Comparison of ENCODE assay signal across 16 cellular contexts in the genomic region with DNA sequence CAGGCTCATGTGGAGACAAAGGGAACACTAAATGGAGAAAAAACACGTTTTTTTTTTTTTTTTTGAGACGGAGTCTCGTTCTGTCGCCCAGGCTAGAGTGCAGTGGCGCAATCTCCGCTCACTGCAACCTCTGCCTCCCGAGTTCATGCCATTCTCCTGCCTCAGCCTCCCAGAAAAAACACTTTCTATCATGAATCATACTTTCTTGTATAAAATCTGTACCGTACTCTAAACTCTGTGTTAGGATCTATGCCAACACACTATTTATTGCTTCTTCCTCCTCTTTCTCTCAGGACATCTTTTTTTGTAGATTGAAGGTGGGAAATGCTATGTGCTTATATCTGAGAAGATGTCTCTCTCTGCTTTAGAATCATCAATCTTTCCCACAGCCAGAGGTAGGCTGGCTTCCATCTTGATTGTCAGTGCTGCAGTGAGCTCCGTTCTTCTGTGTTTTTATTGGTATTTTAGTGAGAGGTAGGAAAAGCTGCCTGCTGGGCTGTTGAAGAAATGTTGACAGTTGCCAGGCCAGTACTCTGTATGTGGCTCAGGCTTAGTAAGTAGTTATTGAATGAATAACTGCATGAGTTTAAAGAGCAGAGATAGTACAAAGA.
A peak's percentile ranks its signal among the peaks of the same experiment; 100 is the strongest.
DNase-seq lines count a peak whose midpoint lies in the region; ATAC-seq and TF ChIP-seq lines count a peak whose summit lies in the region.
"Had no signal": no experiment of that assay in that cellular context is flagged by ENCODE, and none has a peak within 500 bp of the region (broad histone marks: within the 10 kb centered on the region; RNA-seq: fewer than 3 reads in every experiment).

No MANE protein-coding gene starts in this region.

- intact Hi-C loops in thyroid gland (cut with DNase I): no loop called here

- H3K27me3 ChIP-seq in GM23338 (ENCODE audit: insufficient read depth) (no peaks in the 10 kb centered on the region), SJSA1 (replicated peaks) (no peaks in the 10 kb centered on the region), skeletal muscle satellite cell (ENCODE audit: control insufficient read depth, insufficient read depth, low read length) (no peaks in the 10 kb centered on the region), thyroid gland (no peaks in the 10 kb centered on the region)
- H3K27me3 ChIP-seq: ascending aorta, gastroesophageal sphincter had no signal

- no peaks in the 10 kb centered on the region for H3K4me1 ChIP-seq in GM23338 (ENCODE audit: insufficient read depth)
- H3K4me1 ChIP-seq in SJSA1 (replicated peaks): peaks cover 43% of the 10 kb centered on the region
- H3K4me1 ChIP-seq in skeletal muscle satellite cell (ENCODE audit: control insufficient read depth, insufficient read depth, low read length): peaks cover 64% of the 10 kb centered on the region
- no peaks in the 10 kb centered on the region for H3K4me1 ChIP-seq in thyroid gland
- H3K4me1 ChIP-seq: gastroesophageal sphincter had no signal

- TF ChIP-seq POLR2A in thyroid gland (IDR thresholded peaks at IDR 0.05): no peak

- H3K79me2 ChIP-seq in GM23338 (replicated peaks; ENCODE audit: insufficient read depth): no peaks in the 10 kb centered on the region

- H3K4me3 Mint-ChIP-seq in GM23338: no peak overlapping the region
- H3K4me3 Mint-ChIP-seq: memory B cell, T-cell had no signal

- H3K27me3 Mint-ChIP-seq in GM23338 (ENCODE audit: insufficient read depth, low read depth, poor library complexity): no peaks in the 10 kb centered on the region
- H3K27me3 Mint-ChIP-seq: memory B cell had no signal

- H3K36me3 Mint-ChIP-seq in GM23338 (ENCODE audit: low read depth): no peaks in the 10 kb centered on the region
- H3K36me3 Mint-ChIP-seq: memory B cell, T-cell had no signal

- H3K27ac Mint-ChIP-seq in GM23338: no peak overlapping the region
- H3K27ac Mint-ChIP-seq: memory B cell, T-cell had no signal

- H3K4me1 Mint-ChIP-seq in GM23338: peaks cover 9% of the 10 kb centered on the region; the same call in 2 of the 3 replicates
- H3K4me1 Mint-ChIP-seq: T-cell had no signal

- no peaks in the 10 kb centered on the region for H3K9me3 Mint-ChIP-seq in GM23338
- H3K9me3 Mint-ChIP-seq: T-cell had no signal

- H3K36me3 ChIP-seq in GM23338 (ENCODE audit: insufficient read depth) (no peaks in the 10 kb centered on the region), SJSA1 (no peaks in the 10 kb centered on the region), skeletal muscle satellite cell (ENCODE audit: insufficient read depth, low read length) (no peaks in the 10 kb centered on the region), thyroid gland (no peaks in the 10 kb centered on the region)
- H3K36me3 ChIP-seq: ascending aorta, gastroesophageal sphincter had no signal

- no peaks in the 10 kb centered on the region for H3K9me2 ChIP-seq in GM23338 (ENCODE audit: insufficient read depth)

- H3F3A ChIP-seq in GM23338 (replicated peaks; ENCODE audit: low read depth): no peaks in the 10 kb centered on the region

- TF ChIP-seq CTCF in GM23338 (conservative IDR thresholded peaks at IDR 0.05; ENCODE audit: low read depth in 2 of 2): no peak
- no peak for TF ChIP-seq CTCF in foreskin fibroblast (IDR thresholded peaks at IDR 0.05; ENCODE audit: low read depth, low read length)
- no peak for TF ChIP-seq CTCF in thyroid gland (IDR thresholded peaks at IDR 0.05)

- H3K4me3 ChIP-seq in GM23338 (no peak overlapping the region), SJSA1 (no peak overlapping the region), foreskin fibroblast (ENCODE audit: low read depth in 1 of 2, low read length in 2 of 2) (no peak overlapping the region), skeletal muscle satellite cell (ENCODE audit: low read length) (peak overlapping the region; percentile 11), thyroid gland (replicated peaks in 1 of 3) (no peak overlapping the region)
- H3K4me3 ChIP-seq: ascending aorta, gastroesophageal sphincter had no signal

- no peak overlapping the region for H3K4me2 ChIP-seq in GM23338
- peak overlapping the region; percentile 60 for H3K4me2 ChIP-seq in skeletal muscle satellite cell (ENCODE audit: low read length)
- H3K4me2 ChIP-seq: KMS-11 had no signal

- 55 to 63% methylated on average over 9 of the region's 9 CpGs for WGBS in thyroid gland, 2 donors

- H3K9ac ChIP-seq in skeletal muscle satellite cell (ENCODE audit: low read depth, low read length): peak overlapping the region; percentile 69
- H3K9ac ChIP-seq: KMS-11 had no signal

- no peak overlapping the region for H2AFZ ChIP-seq in GM23338

- H3K9me3 ChIP-seq in SJSA1 (replicated peaks): no peaks in the 10 kb centered on the region
- H3K9me3 ChIP-seq in skeletal muscle satellite cell (replicated peaks; ENCODE audit: low read length): no peaks in the 10 kb centered on the region
- H3K9me3 ChIP-seq in thyroid gland: no peaks in the 10 kb centered on the region
- H3K9me3 ChIP-seq: ascending aorta, gastroesophageal sphincter had no signal

- H4K20me1 ChIP-seq in GM23338 (replicated peaks; ENCODE audit: insufficient read depth): no peaks in the 10 kb centered on the region

- ATAC-seq in GM23338 (peak; percentile 79), HG02610 (IDR thresholded peaks at IDR 0.05; ENCODE audit: unreplicated experiment) (no peak), HG02840 (IDR thresholded peaks at IDR 0.05; ENCODE audit: low FRiP score, unreplicated experiment) (no peak)
- ATAC-seq: gastroesophageal sphincter, T-cell had no signal

- peak; percentile 6 for DNase-seq in GM23338 (ENCODE audit: low spot score)
- DNase-seq in SJSA1 (ENCODE audit: low read depth in 1 of 2, low spot score in 2 of 2): peak in 1 of 2 experiments; percentile 48
- peak; percentile 69 to 81 for DNase-seq in foreskin fibroblast
- no peak for DNase-seq in activated CD4-positive, alpha-beta T cell treated with anti-CD3 and anti-CD28 coated beads, Interleukin-2, amount 50 U/mL, for 1 hour
- DNase-seq in thyroid gland: no peak
- DNase-seq: DMS53, NCI-H510A, small intestine, T-cell had no signal

- H3K27ac ChIP-seq in GM23338 (ENCODE audit: low read depth): no peak overlapping the region
- peak overlapping the region; percentile 57 for H3K27ac ChIP-seq in SJSA1
- no peak overlapping the region for H3K27ac ChIP-seq in thyroid gland
- H3K27ac ChIP-seq: ascending aorta, gastroesophageal sphincter, KMS-11 had no signal

TF ChIP-seq in GM23338, 12 proteins besides CTCF, POLR2A, EP300 and RAD21 (continues in another document):
- TF ChIP-seq EZH2phosphoT487 (IDR thresholded peaks at IDR 0.05; ENCODE audit: unreplicated experiment): no peak
- no peak for TF ChIP-seq CREB1 (CRISPR knock-in tag; IDR thresholded peaks at IDR 0.05; ENCODE audit: low read depth)
- TF ChIP-seq, protein P1, sequence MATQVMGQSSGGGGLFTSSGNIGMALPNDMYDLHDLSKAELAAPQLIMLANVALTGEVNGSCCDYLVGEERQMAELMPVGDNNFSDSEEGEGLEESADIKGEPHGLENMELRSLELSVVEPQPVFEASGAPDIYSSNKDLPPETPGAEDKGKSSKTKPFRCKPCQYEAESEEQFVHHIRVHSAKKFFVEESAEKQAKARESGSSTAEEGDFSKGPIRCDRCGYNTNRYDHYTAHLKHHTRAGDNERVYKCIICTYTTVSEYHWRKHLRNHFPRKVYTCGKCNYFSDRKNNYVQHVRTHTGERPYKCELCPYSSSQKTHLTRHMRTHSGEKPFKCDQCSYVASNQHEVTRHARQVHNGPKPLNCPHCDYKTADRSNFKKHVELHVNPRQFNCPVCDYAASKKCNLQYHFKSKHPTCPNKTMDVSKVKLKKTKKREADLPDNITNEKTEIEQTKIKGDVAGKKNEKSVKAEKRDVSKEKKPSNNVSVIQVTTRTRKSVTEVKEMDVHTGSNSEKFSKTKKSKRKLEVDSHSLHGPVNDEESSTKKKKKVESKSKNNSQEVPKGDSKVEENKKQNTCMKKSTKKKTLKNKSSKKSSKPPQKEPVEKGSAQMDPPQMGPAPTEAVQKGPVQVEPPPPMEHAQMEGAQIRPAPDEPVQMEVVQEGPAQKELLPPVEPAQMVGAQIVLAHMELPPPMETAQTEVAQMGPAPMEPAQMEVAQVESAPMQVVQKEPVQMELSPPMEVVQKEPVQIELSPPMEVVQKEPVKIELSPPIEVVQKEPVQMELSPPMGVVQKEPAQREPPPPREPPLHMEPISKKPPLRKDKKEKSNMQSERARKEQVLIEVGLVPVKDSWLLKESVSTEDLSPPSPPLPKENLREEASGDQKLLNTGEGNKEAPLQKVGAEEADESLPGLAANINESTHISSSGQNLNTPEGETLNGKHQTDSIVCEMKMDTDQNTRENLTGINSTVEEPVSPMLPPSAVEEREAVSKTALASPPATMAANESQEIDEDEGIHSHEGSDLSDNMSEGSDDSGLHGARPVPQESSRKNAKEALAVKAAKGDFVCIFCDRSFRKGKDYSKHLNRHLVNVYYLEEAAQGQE (IDR thresholded peaks at IDR 0.05; ENCODE audit: unreplicated experiment): no peak
- no peak for TF ChIP-seq POLR2AphosphoS5 (IDR thresholded peaks at IDR 0.05; ENCODE audit: low read depth)
- TF ChIP-seq ZNF114 (CRISPR knock-in tag; IDR thresholded peaks at IDR 0.05): no peak

Comparison
In these comparisons a context has a peak if more than half of its experiments do, and no peak if none do; other contexts are left out.
1. DNase-seq: peak in GM23338 (single experiment) and foreskin fibroblast (2 of 2); none in activated CD4-positive, alpha-beta T cell treated with anti-CD3 and anti-CD28 coated beads, Interleukin-2, amount 50 U/mL, for 1 hour (single experiment) and thyroid gland (0 of 2).